5 cellular contexts compared by ENCODE assay signal in the genomic region with DNA sequence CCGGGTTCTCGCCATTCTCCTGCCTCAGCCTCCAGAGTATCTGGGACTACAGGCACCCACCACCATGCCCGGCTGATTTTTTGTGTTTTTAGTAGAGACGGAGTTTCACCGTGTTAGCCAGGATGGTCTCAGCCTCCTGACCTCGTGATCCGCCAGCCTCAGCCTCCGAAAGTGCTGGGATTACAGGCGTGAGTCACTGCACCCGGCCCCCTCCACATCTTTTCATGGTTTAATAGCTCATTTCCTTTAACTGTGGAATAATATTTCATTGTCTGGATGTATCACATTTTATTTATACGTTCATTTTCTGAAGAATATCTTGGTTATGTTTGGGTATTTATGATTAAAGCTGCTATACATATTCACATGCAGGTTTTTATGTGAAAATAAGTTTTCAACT.
DNase-seq lines count a peak whose midpoint lies in the region; FAIRE-seq and TF ChIP-seq lines count a peak whose summit lies in the region.
"Not testable (repeated sequence)": the region's sequence is repeated elsewhere in the genome, so short reads cannot be mapped to it uniquely, and the experiment has no call there.

No MANE protein-coding gene starts in this region.

- H3K9ac ChIP-seq in kidney (ENCODE audit: low read length in 2 of 2) = not testable (repeated sequence)

- peak overlapping the region; percentile 61 for H3K27ac ChIP-seq in SJCRH30
- H3K27ac ChIP-seq in kidney (ENCODE audit: low read depth in 2 of 2, low read length in 2 of 2); spleen: not testable (repeated sequence)

- DNase-seq in ELR (ENCODE audit: low read depth) (peak; percentile 1), HT1080 (ENCODE audit: low read depth) (peak; percentile 40), SJCRH30 (peak; percentile 59 to 62), kidney (peak; percentile 7), spleen (peak; percentile 19)

- not testable (repeated sequence) for H3K36me3 ChIP-seq in SJCRH30; kidney (ENCODE audit: control insufficient read depth in 1 of 2, insufficient read depth in 2 of 2, low read length in 2 of 2); spleen

- WGBS in spleen, 5 donors = 81 to 89% (median 84%) methylated on average over 11 of the region's 11 CpGs

- H3K4me1 ChIP-seq in SJCRH30; kidney (ENCODE audit: control insufficient read depth in 1 of 2, insufficient read depth in 1 of 2, low read depth in 1 of 2, low read length in 2 of 2); spleen: not testable (repeated sequence)

- TF ChIP-seq POLR2A in spleen (IDR thresholded peaks at IDR 0.05) = not testable (repeated sequence)

- H3K27me3 ChIP-seq in SJCRH30; spleen (replicated peaks in 1 of 7): not testable (repeated sequence)

- H3K9me3 ChIP-seq in SJCRH30 (replicated peaks); kidney (ENCODE audit: control insufficient read depth in 1 of 2, low read length in 2 of 2): not testable (repeated sequence)
- H3K9me3 ChIP-seq in spleen = peaks cover 0 to 25% (median 1%) of the 10 kb centered on the region in 8 donors

- FAIRE-seq in kidney (lab: Jason Lieb, UNC) = not testable (repeated sequence)

- intact Hi-C loops in kidney (cut with DNase I); spleen (cut with DNase I; ENCODE audit: low total_unique reads): not testable (repeated sequence)

- H3K4me3 ChIP-seq in SJCRH30; kidney (ENCODE audit: low read length in 2 of 2); spleen: not testable (repeated sequence)

- not testable (repeated sequence) for TF ChIP-seq CTCF in kidney (IDR thresholded peaks at IDR 0.05; ENCODE audit: borderline replicate concordance, extremely low read depth, insufficient read depth); spleen (IDR thresholded peaks at IDR 0.05 in 8 of 11, conservative IDR thresholded peaks at IDR 0.05 in 3 of 11)

Comparison
In these comparisons a context has a peak if more than half of its experiments do, and no peak if none do; other contexts are left out.
1. DNase-seq: peak in every context shown above with its lines; median percentile 60 in SJCRH30; 40 in HT1080; 19 in spleen; 7 in kidney; 1 in ELR.